Comparison of ENCODE assay signal across 15 cellular contexts in genomic region chr6:135212935-135213334, GRCh38. TPM values are rescaled to one million over a fixed set of nuclear protein-coding genes. Genes with fewer than 3 reads are reported as not detected.
DNase-seq lines count a peak whose midpoint lies in the region; ATAC-seq, FAIRE-seq and TF ChIP-seq lines count a peak whose summit lies in the region.
"Had no signal": no experiment of that assay in that cellular context is flagged by ENCODE, and none has a peak within 500 bp of the region (broad histone marks: within the 10 kb centered on the region; RNA-seq: fewer than 3 reads in every experiment).

No MANE protein-coding gene starts in this region.

- H3K27ac ChIP-seq in BLaER1 treated with 17β-estradiol and CSF1 and Interleukin-3, amounts not matched to agents 10 nM and 100 nM, result peak overlapping the region in 7 of 11 experiments; percentile 4 to 50 (median 23); a peak in 10 of 22 replicates
- peak overlapping the region; percentile 7 for H3K27ac ChIP-seq in keratinocyte (ENCODE audit: control insufficient read depth, insufficient read depth, low read length)
- H3K27ac ChIP-seq in dorsolateral prefrontal cortex, result no peak overlapping the region

- ATAC-seq in activated naive CD8-positive, alpha-beta T cell treated with anti-CD3 and anti-CD28 coated beads, Interleukin-2, amount 50 U/mL, for 24 hours, result peak; percentile 65
- ATAC-seq in GM18858 (IDR thresholded peaks at IDR 0.05; ENCODE audit: unreplicated experiment), result no peak
- ATAC-seq in left lobe of liver, result no peak
- ATAC-seq: HCT116 had no signal

- H3K9me1 ChIP-seq in keratinocyte (ENCODE audit: control insufficient read depth, extremely low read depth, insufficient read depth, low read length), result no peaks in the 10 kb centered on the region

- H3K9me3 Mint-ChIP-seq in activated naive CD8-positive, alpha-beta T cell treated with anti-CD3 and anti-CD28 coated beads, Interleukin-2, amount 50 U/mL, for 24 hours, result no peaks in the 10 kb centered on the region

- H3K4me3 ChIP-seq in BLaER1 treated with 17β-estradiol and CSF1 and Interleukin-3, amounts not matched to agents 10 nM and 100 nM, result no peak overlapping the region
- H3K4me3 ChIP-seq in keratinocyte (ENCODE audit: control insufficient read depth in 2 of 3, extremely low read depth in 1 of 3, insufficient read depth in 2 of 3, low read depth in 1 of 3, low read length in 3 of 3) (peak overlapping the region in 1 of 3 experiments; percentile 19), dorsolateral prefrontal cortex (no peak overlapping the region)

- H3K4me1 ChIP-seq in BLaER1 treated with 17β-estradiol and CSF1 and Interleukin-3, amounts not matched to agents 10 nM and 100 nM, result peaks cover 0 to 21% (median 10%) of the 10 kb centered on the region in 10 experiments; a peak in 10 of 20 replicates
- peaks cover 14% of the 10 kb centered on the region for H3K4me1 ChIP-seq in keratinocyte (ENCODE audit: control insufficient read depth, extremely low read depth, insufficient read depth, low read length)

- no peaks in the 10 kb centered on the region for H3K27me3 ChIP-seq in BLaER1 treated with 17β-estradiol and CSF1 and Interleukin-3, amounts not matched to agents 10 nM and 100 nM
- H3K27me3 ChIP-seq in keratinocyte (ENCODE audit: control insufficient read depth, extremely low read depth, insufficient read depth, low read length) (no peaks in the 10 kb centered on the region), dorsolateral prefrontal cortex (no peaks in the 10 kb centered on the region)

- dilution Hi-C loops in keratinocyte (cut with MboI; ENCODE audit: extremely low pct_ligation_motif_present, low sequenced_read_pairs), result no loop called here

- peak overlapping the region; percentile 34 for H2AFZ ChIP-seq in keratinocyte (ENCODE audit: control insufficient read depth, low read length)

- peaks cover 4 to 100% (median 99%) of the 10 kb centered on the region in 11 experiments; a peak in 19 of 22 replicates for H3K36me3 ChIP-seq in BLaER1 treated with 17β-estradiol and CSF1 and Interleukin-3, amounts not matched to agents 10 nM and 100 nM
- H3K36me3 ChIP-seq in keratinocyte (ENCODE audit: control insufficient read depth in 2 of 2, extremely low read depth in 1 of 2, insufficient read depth in 2 of 2, low read length in 2 of 2), result no peaks in the 10 kb centered on the region

- peaks cover 53% of the 10 kb centered on the region for H3K36me3 Mint-ChIP-seq in activated naive CD8-positive, alpha-beta T cell treated with anti-CD3 and anti-CD28 coated beads, Interleukin-2, amount 50 U/mL, for 24 hours (ENCODE audit: low read depth)

- H3K79me2 ChIP-seq in keratinocyte (ENCODE audit: control insufficient read depth, insufficient read depth, low read length), result no peaks in the 10 kb centered on the region

- H3K9me3 ChIP-seq in BLaER1 treated with 17β-estradiol and CSF1 and Interleukin-3, amounts not matched to agents 10 nM and 100 nM (replicated peaks in 1 of 11), result peaks cover 0 to 11% (median 0%) of the 10 kb centered on the region in 11 experiments; a peak in 5 of 22 replicates
- H3K9me3 ChIP-seq in keratinocyte (ENCODE audit: control insufficient read depth, low read depth, low read length), result no peaks in the 10 kb centered on the region

- no peak overlapping the region for H3K4me3 Mint-ChIP-seq in activated naive CD8-positive, alpha-beta T cell treated with anti-CD3 and anti-CD28 coated beads, Interleukin-2, amount 50 U/mL, for 24 hours

- H3K27me3 Mint-ChIP-seq in activated naive CD8-positive, alpha-beta T cell treated with anti-CD3 and anti-CD28 coated beads, Interleukin-2, amount 50 U/mL, for 24 hours, result no peaks in the 10 kb centered on the region

- intact Hi-C loops in dorsolateral prefrontal cortex (cut with DNase I), result no loop called here

- H3K9ac ChIP-seq in BLaER1 treated with 17β-estradiol and CSF1 and Interleukin-3, amounts not matched to agents 10 nM and 100 nM, result peak overlapping the region in 1 of 11 experiments; percentile 45; a peak in 1 of 22 replicates
- H3K9ac ChIP-seq in keratinocyte (ENCODE audit: control insufficient read depth, extremely low read depth, insufficient read depth, low read length), result no peak overlapping the region

- TF ChIP-seq CTCF in keratinocyte (optimal IDR thresholded peaks at IDR 0.05 in 1 of 3, IDR thresholded peaks at IDR 0.05 in 1 of 3, conservative IDR thresholded peaks at IDR 0.05 in 1 of 3; ENCODE audit: extremely low read depth in 1 of 3, insufficient read depth in 2 of 3, low read length in 3 of 3) (no peak), dorsolateral prefrontal cortex (IDR thresholded peaks at IDR 0.05 in 54 of 56, conservative IDR thresholded peaks at IDR 0.05 in 2 of 56; ENCODE audit: low read depth in 1 of 56, partially characterized antibody in 56 of 56) (no peak)

- peaks cover 0 to 71% (median 4%) of the 10 kb centered on the region in 11 experiments; a peak in 6 of 22 replicates for H4K20me1 ChIP-seq in BLaER1 treated with 17β-estradiol and CSF1 and Interleukin-3, amounts not matched to agents 10 nM and 100 nM
- no peaks in the 10 kb centered on the region for H4K20me1 ChIP-seq in keratinocyte (ENCODE audit: control insufficient read depth, extremely low read depth, insufficient read depth, low read length)

- H3K4me1 Mint-ChIP-seq in activated naive CD8-positive, alpha-beta T cell treated with anti-CD3 and anti-CD28 coated beads, Interleukin-2, amount 50 U/mL, for 24 hours, result peaks cover 39% of the 10 kb centered on the region

- peak overlapping the region; percentile 46 for H3K27ac Mint-ChIP-seq in activated naive CD8-positive, alpha-beta T cell treated with anti-CD3 and anti-CD28 coated beads, Interleukin-2, amount 50 U/mL, for 24 hours

- FAIRE-seq in HTR-8/SVneo (lab: Jason Lieb, UNC), result no peak
- peak; percentile 49 for FAIRE-seq in keratinocyte (lab: Jason Lieb, UNC)
- FAIRE-seq: small intestine had no signal

- H3K4me2 ChIP-seq in BLaER1 treated with 17β-estradiol and CSF1 and Interleukin-3, amounts not matched to agents 10 nM and 100 nM, result no peak overlapping the region
- H3K4me2 ChIP-seq in keratinocyte (ENCODE audit: control insufficient read depth, extremely low read depth, insufficient read depth, low read depth, low read length), result peak overlapping the region; percentile 59

- DNase-seq in HTR-8/SVneo (ENCODE audit: insufficient read length, low spot score), result peak; percentile 48
- no peak for DNase-seq in activated naive CD8-positive, alpha-beta T cell treated with anti-CD3 and anti-CD28 coated beads, Interleukin-2, amount 50 U/mL, for 24 hours
- no peak for DNase-seq in keratinocyte (ENCODE audit: low read depth, low spot score)
- DNase-seq in left lobe of liver (ENCODE audit: low spot score), result no peak
- no peak for DNase-seq in SHP77 (lab: John Stamatoyannopoulos, UW)
- DNase-seq in dorsolateral prefrontal cortex, result no peak
- DNase-seq: activated CD4-positive, CD25-positive, alpha-beta regulatory T cell treated with anti-CD3 and anti-CD28 coated beads, Interleukin-2, amount 50 U/mL, for 72 hours; caudate nucleus; DMS153; hippocampal formation; NCI-H2029 treated with DMSO at 0.1 percent for 48 hours had no signal

RNA-seq across cellular contexts. Expression of gene MYB, which starts 31.8 kb away (rescaled TPM):
- polyA plus RNA-seq in keratinocyte, result 0.04 to 0.06 TPM in 2 of 3 replicates, not detected in the other
- polyA plus RNA-seq in keratinocyte (2011; ENCODE audit: low read depth), result not detected
- not detected in 2 replicates for polyA plus RNA-seq in keratinocyte (2011; cell fraction: cytosol; rRNA removed)
- not detected in 2 replicates for polyA plus RNA-seq in keratinocyte (2011; cell fraction: nucleus; rRNA removed)
- polyA plus RNA-seq in keratinocyte (2012; ENCODE audit: low replicate concordance), result 0.07 and 0.11 TPM in 2 replicates
- polyA minus RNA-seq in keratinocyte, result 0.29 TPM in 1 of 3 replicates, not detected in the others
- polyA minus RNA-seq in keratinocyte (2011; cell fraction: cytosol; rRNA and poly(A)+ RNA removed), result not detected
- not detected in 2 replicates for polyA minus RNA-seq in keratinocyte (2011; cell fraction: nucleus; rRNA and poly(A)+ RNA removed)
- total RNA-seq in left lobe of liver (0.18 TPM), dorsolateral prefrontal cortex (1 to 10 TPM in 3 of 120 experiments, under 1 TPM in 83, not detected in 34; 0.15 to 2.1 (median 0.46) TPM)

Comparison
In these comparisons a context has a peak if more than half of its experiments do, and no peak if none do; other contexts are left out.
1. H3K27ac ChIP-seq: peak in BLaER1 treated with 17β-estradiol and CSF1 and Interleukin-3, amounts not matched to agents 10 nM and 100 nM (7 of 11) and keratinocyte (single experiment); none in dorsolateral prefrontal cortex (0 of 59).